24 cellular contexts compared by ENCODE assay signal in the genomic region with DNA sequence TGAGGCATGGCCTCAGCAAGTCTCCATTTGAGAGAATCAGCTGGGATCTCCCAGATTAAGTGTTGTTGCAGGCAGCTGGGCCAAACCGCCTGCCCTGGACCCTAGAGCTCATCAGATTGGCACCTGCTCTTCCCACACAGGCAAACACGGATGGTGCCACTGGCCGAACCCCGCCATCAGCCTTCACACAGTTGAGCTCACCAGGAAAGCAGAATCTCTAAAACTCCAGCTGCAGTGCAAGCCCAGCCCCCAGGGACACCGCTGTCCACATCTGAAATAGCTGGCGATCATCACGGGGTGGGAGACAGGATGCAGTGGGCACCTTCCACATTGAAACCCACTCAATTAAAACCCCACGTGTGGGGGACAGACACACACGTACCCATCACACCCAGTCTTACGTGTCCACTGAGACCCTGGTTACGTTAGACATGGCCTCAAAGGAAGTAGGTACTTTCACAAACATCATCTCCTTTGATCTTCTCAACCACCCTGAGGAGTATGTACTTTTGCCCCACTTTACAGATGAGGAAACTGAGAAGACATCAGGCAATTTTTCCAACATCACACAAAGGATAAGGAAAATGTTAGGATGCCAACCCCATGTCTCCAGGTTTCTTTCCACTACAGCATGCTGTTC.
DNase-seq lines count a peak whose midpoint lies in the region; ATAC-seq, FAIRE-seq and TF ChIP-seq lines count a peak whose summit lies in the region.
"Had no signal": no experiment of that assay in that cellular context is flagged by ENCODE, and none has a peak within 500 bp of the region (broad histone marks: within the 10 kb centered on the region; RNA-seq: fewer than 3 reads in every experiment).

No MANE protein-coding gene starts in this region.

- CTCF ChIA-PET in activated CD8-positive, alpha-beta T cell treated with anti-CD3 and anti-CD28 coated beads for 36 hours (lab: Charles Lee): interaction anchor here (0.8 to 5.8 kb wide), 6 partner anchors 10 to 392 kb away, joined by 3 to 39 read pairs (median 4); no protein-coding TSS in a partner anchor
- CTCF ChIA-PET in activated CD8-positive, alpha-beta T cell treated with anti-CD3 and anti-CD28 coated beads, Interleukin-2, amount 10 ng/mL, durations not matched to agents 7 days and 5 days (lab: Charles Lee): interaction anchor here (1.0 to 5.4 kb wide), 5 partner anchors 9 to 390 kb away, joined by 3 to 33 read pairs (median 16); no protein-coding TSS in a partner anchor
- CTCF ChIA-PET in K562 (lab: Yijun Ruan, JAX; ENCODE audit: low intra/inter-chr PET ratio): no interaction called here

- no peak for TF ChIP-seq EP300 in K562 (IDR thresholded peaks at IDR 0.05; ENCODE audit: low read length)

- no peaks in the 10 kb centered on the region for H3K36me3 ChIP-seq in K562 (ENCODE audit: control insufficient read depth, insufficient read depth, low read length)
- H3K36me3 ChIP-seq: esophagus squamous epithelium, gastrocnemius medialis, prostate gland had no signal

- H3K4me1 ChIP-seq in K562 (replicated peaks in 1 of 2; ENCODE audit: control insufficient read depth in 2 of 2, insufficient read depth in 2 of 2, low read length in 2 of 2): no peaks in the 10 kb centered on the region
- H3K4me1 ChIP-seq: gastrocnemius medialis, prostate gland, testis had no signal

- H3K9me1 ChIP-seq in K562 (ENCODE audit: control insufficient read depth, insufficient read depth, low read length): no peaks in the 10 kb centered on the region

- in situ Hi-C loops in K562 (cut with MboI): loop anchor here (5.0 to 25.0 kb wide), 2 partner anchors 395 to 1700 kb away; no protein-coding TSS in a partner anchor

- H3K4me3 ChIP-seq in K562: no peak overlapping the region
- H3K4me3 ChIP-seq: esophagus squamous epithelium, gastrocnemius medialis, prostate gland, testis had no signal

- H3K27me3 ChIP-seq in K562 (ENCODE audit: control insufficient read depth in 2 of 2, insufficient read depth in 2 of 2, low read length in 2 of 2): peaks cover 51 to 65% of the 10 kb centered on the region in 2 experiments
- H3K27me3 ChIP-seq: gastrocnemius medialis, testis had no signal

- TF ChIP-seq CTCF in activated CD8-positive, alpha-beta T cell treated with anti-CD3 and anti-CD28 coated beads for 36 hours (IDR thresholded peaks at IDR 0.05): no peak
- no peak for TF ChIP-seq CTCF in K562 (IDR thresholded peaks at IDR 0.05 in 2 of 3, conservative IDR thresholded peaks at IDR 0.05 in 1 of 3; ENCODE audit: insufficient read depth in 2 of 3, low read depth in 1 of 3, low read length in 3 of 3)

- H3K27ac ChIP-seq in K562 (ENCODE audit: extremely low read depth, low read depth, low read length): no peak overlapping the region
- H3K27ac ChIP-seq: esophagus squamous epithelium, gastrocnemius medialis, prostate gland, RWPE1, testis had no signal

- H3K36me3 Mint-ChIP-seq in activated CD8-positive, alpha-beta T cell treated with anti-CD3 and anti-CD28 coated beads for 36 hours (ENCODE audit: low read depth): no peaks in the 10 kb centered on the region
- no peaks in the 10 kb centered on the region for H3K36me3 Mint-ChIP-seq in activated CD8-positive, alpha-beta T cell treated with anti-CD3 and anti-CD28 coated beads, Interleukin-2, amount 10 ng/mL, durations not matched to agents 7 days and 5 days (ENCODE audit: low read depth)
- H3K36me3 Mint-ChIP-seq in stimulated activated effector memory CD8-positive, alpha-beta T cell treated with anti-CD3 and anti-CD28 coated beads, Interleukin-12 subunit alpha, Interleukin-12 subunit beta, amount 100 ng/mL, for 72 hours: no peaks in the 10 kb centered on the region
- H3K36me3 Mint-ChIP-seq: activated naive CD8-positive, alpha-beta T cell treated with anti-CD3 and anti-CD28 coated beads for 36 hours had no signal

- ATAC-seq in activated CD8-positive, alpha-beta T cell treated with anti-CD3 and anti-CD28 coated beads for 36 hours: peak; percentile 45
- no peak for ATAC-seq in activated CD8-positive, alpha-beta T cell treated with anti-CD3 and anti-CD28 coated beads, Interleukin-2, amount 10 ng/mL, durations not matched to agents 7 days and 5 days
- ATAC-seq in HG02885 (IDR thresholded peaks at IDR 0.05; ENCODE audit: poor library complexity, unreplicated experiment): peak; percentile 43
- no peak for ATAC-seq in K562
- peak; percentile 9 for ATAC-seq in stimulated activated effector memory CD8-positive, alpha-beta T cell treated with anti-CD3 and anti-CD28 coated beads, Interleukin-12 subunit alpha, Interleukin-12 subunit beta, amount 100 ng/mL, for 72 hours
- ATAC-seq in left lobe of liver: no peak
- ATAC-seq: gastrocnemius medialis had no signal

- no TSS peak for BruUV-seq in K562 (replicated peaks; lab: Mats Ljungman, UMichigan)

- peak; percentile 64 for FAIRE-seq in K562 (lab: Jason Lieb, UNC)
- FAIRE-seq: H54 had no signal

- no peak for TF ChIP-seq POLR2A in K562 (conservative IDR thresholded peaks at IDR 0.05)

- intact Hi-C loops in activated CD8-positive, alpha-beta T cell treated with anti-CD3 and anti-CD28 coated beads for 36 hours (cut with micrococcal nuclease): no loop called here
- intact Hi-C loops in K562 (cut with micrococcal nuclease): loop anchor here (5.0 kb wide), 1 partner anchor 120 kb away; no protein-coding TSS in a partner anchor

- no peak overlapping the region; a peak in 1 of 4 replicates for H3K9ac ChIP-seq in K562 (ENCODE audit: insufficient read depth in 1 of 2, low read depth in 2 of 2, low read length in 2 of 2)

- TF ChIP-seq RAD21 in K562 (CRISPR knock-in tag; conservative IDR thresholded peaks at IDR 0.05 in 1 of 2, IDR thresholded peaks at IDR 0.05 in 1 of 2): no peak

- H3K9me3 ChIP-seq in K562 (replicated peaks; ENCODE audit: control insufficient read depth, insufficient read depth, low read depth, low read length): no peaks in the 10 kb centered on the region
- H3K9me3 ChIP-seq: esophagus squamous epithelium, gastrocnemius medialis, prostate gland, testis had no signal

- no peak overlapping the region for H3K4me3 Mint-ChIP-seq in activated CD8-positive, alpha-beta T cell treated with anti-CD3 and anti-CD28 coated beads for 36 hours
- H3K4me3 Mint-ChIP-seq in activated CD8-positive, alpha-beta T cell treated with anti-CD3 and anti-CD28 coated beads, Interleukin-2, amount 10 ng/mL, durations not matched to agents 7 days and 5 days: no peak overlapping the region
- no peak overlapping the region for H3K4me3 Mint-ChIP-seq in stimulated activated effector memory CD8-positive, alpha-beta T cell treated with anti-CD3 and anti-CD28 coated beads, Interleukin-12 subunit alpha, Interleukin-12 subunit beta, amount 100 ng/mL, for 72 hours
- H3K4me3 Mint-ChIP-seq: activated naive CD8-positive, alpha-beta T cell treated with anti-CD3 and anti-CD28 coated beads for 36 hours had no signal

- POLR2A ChIA-PET in activated CD8-positive, alpha-beta T cell treated with anti-CD3 and anti-CD28 coated beads for 36 hours (lab: Charles Lee): no interaction called here
- POLR2A ChIA-PET in activated CD8-positive, alpha-beta T cell treated with anti-CD3 and anti-CD28 coated beads, Interleukin-2, amount 10 ng/mL, durations not matched to agents 7 days and 5 days (lab: Charles Lee): interaction anchor here (0.6 kb wide), 1 partner anchor 151 kb away, joined by 3 read pairs; no protein-coding TSS in a partner anchor
- POLR2A ChIA-PET in K562 (lab: Yijun Ruan, JAX): interaction anchor here (0.6 to 1.0 kb wide), 3 partner anchors 13 to 168 kb away, joined by 3 read pairs; no protein-coding TSS in a partner anchor

- H3K9me3 Mint-ChIP-seq in activated CD8-positive, alpha-beta T cell treated with anti-CD3 and anti-CD28 coated beads for 36 hours: no peaks in the 10 kb centered on the region
- no peaks in the 10 kb centered on the region for H3K9me3 Mint-ChIP-seq in activated CD8-positive, alpha-beta T cell treated with anti-CD3 and anti-CD28 coated beads, Interleukin-2, amount 10 ng/mL, durations not matched to agents 7 days and 5 days (ENCODE audit: insufficient read depth)
- no peaks in the 10 kb centered on the region for H3K9me3 Mint-ChIP-seq in stimulated activated effector memory CD8-positive, alpha-beta T cell treated with anti-CD3 and anti-CD28 coated beads, Interleukin-12 subunit alpha, Interleukin-12 subunit beta, amount 100 ng/mL, for 72 hours
- H3K9me3 Mint-ChIP-seq: activated naive CD8-positive, alpha-beta T cell treated with anti-CD3 and anti-CD28 coated beads for 36 hours had no signal

- H3K4me2 ChIP-seq in K562 (ENCODE audit: insufficient read depth, low read length): no peak overlapping the region

- no peaks in the 10 kb centered on the region; the same call in 1 of the 2 replicates for H4K20me1 ChIP-seq in K562 (replicated peaks; ENCODE audit: control insufficient read depth, insufficient read depth, low read length)

- WGBS in K562 (ENCODE audit: insufficient coverage, low coverage, missing lambda C conversion rate): 3% methylated on average over 11 of the region's 11 CpGs

- no peaks in the 10 kb centered on the region for H3K79me2 ChIP-seq in K562 (ENCODE audit: control insufficient read depth, insufficient read depth, low read length)

- H3K4me1 Mint-ChIP-seq in activated CD8-positive, alpha-beta T cell treated with anti-CD3 and anti-CD28 coated beads for 36 hours (ENCODE audit: low read depth): peaks cover 5% of the 10 kb centered on the region
- peaks cover 5% of the 10 kb centered on the region for H3K4me1 Mint-ChIP-seq in activated CD8-positive, alpha-beta T cell treated with anti-CD3 and anti-CD28 coated beads, Interleukin-2, amount 10 ng/mL, durations not matched to agents 7 days and 5 days (ENCODE audit: low read depth)
- H3K4me1 Mint-ChIP-seq in stimulated activated effector memory CD8-positive, alpha-beta T cell treated with anti-CD3 and anti-CD28 coated beads, Interleukin-12 subunit alpha, Interleukin-12 subunit beta, amount 100 ng/mL, for 72 hours: peaks cover 7% of the 10 kb centered on the region

- peaks cover 12% of the 10 kb centered on the region for H3K27me3 Mint-ChIP-seq in activated CD8-positive, alpha-beta T cell treated with anti-CD3 and anti-CD28 coated beads for 36 hours
- peaks cover 9% of the 10 kb centered on the region for H3K27me3 Mint-ChIP-seq in activated CD8-positive, alpha-beta T cell treated with anti-CD3 and anti-CD28 coated beads, Interleukin-2, amount 10 ng/mL, durations not matched to agents 7 days and 5 days (ENCODE audit: low read depth)

- DNase-seq in activated CD8-positive, alpha-beta T cell treated with anti-CD3 and anti-CD28 coated beads for 36 hours: no peak
- no peak for DNase-seq in activated CD8-positive, alpha-beta T cell treated with anti-CD3 and anti-CD28 coated beads, Interleukin-2, amount 10 ng/mL, durations not matched to agents 7 days and 5 days
- DNase-seq in K562 (ENCODE audit: extremely low read depth in 1 of 4, low spot score in 3 of 4) (no peak), DMS114 treated with DMSO at 0.1 percent for 48 hours (lab: John Stamatoyannopoulos, UW; ENCODE audit: unreplicated experiment) (no peak), NCI-H748 (lab: John Stamatoyannopoulos, UW; ENCODE audit: unreplicated experiment) (no peak), left lobe of liver (ENCODE audit: low spot score) (no peak)
- no peak for DNase-seq in stimulated activated effector memory CD8-positive, alpha-beta T cell treated with anti-CD3 and anti-CD28 coated beads, Interleukin-12 subunit alpha, Interleukin-12 subunit beta, amount 100 ng/mL, for 72 hours (ENCODE audit: low spot score in 2 of 2)
- DNase-seq: 8988T; activated CD4-positive, CD25-positive, alpha-beta regulatory T cell; activated naive CD8-positive, alpha-beta T cell treated with anti-CD3 and anti-CD28 coated beads for 36 hours; DMS79 treated with DMSO at 0.1 percent for 48 hours; effector memory CD4-positive, alpha-beta T cell; esophagus squamous epithelium; gastrocnemius medialis; hypothalamus; KBM-7; MM.1S; NCI-H1436 treated with DMSO at 0.1 percent for 48 hours; T-helper 9 cell; testis had no signal

- no peak overlapping the region for H2AFZ ChIP-seq in K562 (ENCODE audit: low read depth, low read length)

- no peak overlapping the region for H3K27ac Mint-ChIP-seq in activated CD8-positive, alpha-beta T cell treated with anti-CD3 and anti-CD28 coated beads for 36 hours
- no peak overlapping the region for H3K27ac Mint-ChIP-seq in activated CD8-positive, alpha-beta T cell treated with anti-CD3 and anti-CD28 coated beads, Interleukin-2, amount 10 ng/mL, durations not matched to agents 7 days and 5 days
- H3K27ac Mint-ChIP-seq in stimulated activated effector memory CD8-positive, alpha-beta T cell treated with anti-CD3 and anti-CD28 coated beads, Interleukin-12 subunit alpha, Interleukin-12 subunit beta, amount 100 ng/mL, for 72 hours: no peak overlapping the region
- H3K27ac Mint-ChIP-seq: activated naive CD8-positive, alpha-beta T cell treated with anti-CD3 and anti-CD28 coated beads for 36 hours had no signal

Comparison
In these comparisons a context has a peak if more than half of its experiments do, and no peak if none do; other contexts are left out.
1. ATAC-seq: peak in activated CD8-positive, alpha-beta T cell treated with anti-CD3 and anti-CD28 coated beads for 36 hours (single experiment), HG02885 (single experiment) and stimulated activated effector memory CD8-positive, alpha-beta T cell treated with anti-CD3 and anti-CD28 coated beads, Interleukin-12 subunit alpha, Interleukin-12 subunit beta, amount 100 ng/mL, for 72 hours (single experiment); none in activated CD8-positive, alpha-beta T cell treated with anti-CD3 and anti-CD28 coated beads, Interleukin-2, amount 10 ng/mL, durations not matched to agents 7 days and 5 days (single experiment), K562 (single experiment) and left lobe of liver (single experiment).